2 cellular contexts compared by ENCODE assay signal in genomic region chr7:1439373-1440363, GRCh38.
TF ChIP-seq lines count a peak whose summit lies in the region.

No MANE protein-coding gene starts in this region.

TF ChIP-seq in GM12891, 5 proteins besides CTCF, POLR2A, EP300 and RAD21 (continued from another document):
- TF ChIP-seq PAX5 (IDR thresholded peaks at IDR 0.05; ENCODE audit: insufficient read depth, low read length, severe bottlenecking) (no peak), POU2F2 (IDR thresholded peaks at IDR 0.05; ENCODE audit: low read depth, low read length) (no peak)

TF ChIP-seq in H1, 55 proteins besides CTCF, POLR2A, EP300 and RAD21 (continued from another document):
- TF ChIP-seq ATF2 (IDR thresholded peaks at IDR 0.05; ENCODE audit: low read length) (no peak), RNF2 (IDR thresholded peaks at IDR 0.05; ENCODE audit: borderline replicate concordance, low read depth, low read length, missing control alignments, poor library complexity, severe bottlenecking) (no peak), USF2 (IDR thresholded peaks at IDR 0.05; ENCODE audit: low read length) (no peak), ZNF274 (IDR thresholded peaks at IDR 0.05; ENCODE audit: borderline replicate concordance, extremely low read depth, low read length) (no peak), POLR2AphosphoS5 (IDR thresholded peaks at IDR 0.05; ENCODE audit: low read depth, low read length) (no peak), GABPA (IDR thresholded peaks at IDR 0.05; ENCODE audit: borderline replicate concordance, insufficient read depth, low read length) (no peak), SUZ12 (IDR thresholded peaks at IDR 0.05; ENCODE audit: low read length) (no peak), KDM5A (IDR thresholded peaks at IDR 0.05; ENCODE audit: low read length) (no peak), NRF1 (IDR thresholded peaks at IDR 0.05; ENCODE audit: low read depth, low read length) (no peak), CEBPB (IDR thresholded peaks at IDR 0.05; ENCODE audit: low read depth, low read length) (no peak), TCF12 (IDR thresholded peaks at IDR 0.05; ENCODE audit: low read depth, low read length) (no peak), ASH2L (IDR thresholded peaks at IDR 0.05; ENCODE audit: low read length) (no peak), SRF (IDR thresholded peaks at IDR 0.05; ENCODE audit: low read depth, low read length) (no peak), JUN (IDR thresholded peaks at IDR 0.05; ENCODE audit: low read depth, low read length) (no peak), EGR1 (IDR thresholded peaks at IDR 0.05; ENCODE audit: borderline replicate concordance, low read depth, low read length) (no peak), CHD2 (IDR thresholded peaks at IDR 0.05; ENCODE audit: low read length) (no peak), SIN3A (conservative IDR thresholded peaks at IDR 0.05 in 1 of 2, IDR thresholded peaks at IDR 0.05 in 1 of 2; ENCODE audit: low read depth in 1 of 2, low read length in 2 of 2) (no peak), GTF2F1 (IDR thresholded peaks at IDR 0.05; ENCODE audit: borderline replicate concordance, low read depth, low read length) (no peak), SP1 (IDR thresholded peaks at IDR 0.05; ENCODE audit: low read depth, low read length) (no peak)
TF ChIP-seq in H1: peak in this region for 0.
